Comparison of ENCODE assay signal across 18 cellular contexts in the genomic region with DNA sequence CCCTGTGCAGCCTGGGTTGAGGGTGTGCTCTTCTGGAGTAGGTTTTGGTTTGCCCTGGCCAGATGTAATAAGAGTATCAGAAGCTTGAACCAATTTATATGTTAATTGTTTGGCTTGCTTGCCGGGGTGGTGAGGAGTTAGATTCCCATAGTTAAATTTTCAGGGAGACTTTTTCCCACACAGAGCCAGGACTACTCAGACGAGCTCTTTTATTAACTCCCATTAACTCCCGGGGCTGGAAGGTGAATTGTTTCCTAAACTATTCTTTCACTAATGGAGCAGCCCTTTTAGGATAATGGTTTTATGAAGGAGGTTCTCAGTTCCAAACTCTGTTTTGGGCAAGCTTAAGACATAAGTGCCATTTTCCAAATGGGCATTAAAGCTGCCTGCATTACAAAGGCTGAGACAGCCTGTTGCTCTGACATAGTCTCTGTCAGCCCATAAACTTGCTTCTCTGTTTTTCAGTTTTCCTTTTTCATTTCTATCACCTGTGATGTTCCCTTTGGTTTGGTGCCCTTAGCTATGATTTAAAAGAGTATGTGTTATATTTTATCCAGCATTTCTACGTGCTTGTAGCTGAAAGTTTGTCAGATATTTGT.
"Had no signal": no experiment of that assay in that cellular context is flagged by ENCODE, and none has a peak within 500 bp of the region (broad histone marks: within the 10 kb centered on the region; RNA-seq: fewer than 3 reads in every experiment).

No MANE protein-coding gene starts in this region.

- H3K27me3 ChIP-seq: ascending aorta, breast epithelium, upper lobe of left lung had no signal

- DNase-seq: activated CD4-positive, alpha-beta T cell treated with anti-CD3 and anti-CD28 coated beads, Interleukin-2, amount 50 U/mL, for 48 hours; activated gamma-delta T cell; cerebellar nuclear complex; cortex of kidney; left colon; lower lobe of right lung; natural killer cell; sigmoid colon; spleen; stimulated activated CD4-positive, alpha-beta T cell treated with anti-CD3 and anti-CD28 coated beads, Interleukin-4, amount 100 ng/mL, for 4 hours; stimulated activated naive B cell treated with anti-CD40 and anti-IgM and Interleukin-4, amounts not matched to agents 10 μg/mL and 1 μg/mL and 100 μg/mL, for 72 hours; T-helper 2 cell; upper lobe of left lung had no signal

- H3K27ac ChIP-seq: ascending aorta, breast epithelium, lower lobe of right lung, parathyroid adenoma, sigmoid colon, spleen, thoracic aorta, upper lobe of left lung, VCaP had no signal

- H3K9ac ChIP-seq: parathyroid adenoma had no signal

- H3K36me3 ChIP-seq: ascending aorta, breast epithelium, lower lobe of right lung, sigmoid colon, spleen, thoracic aorta, upper lobe of left lung had no signal

- H3K79me2 ChIP-seq: parathyroid adenoma had no signal

- H3K4me3 ChIP-seq: ascending aorta, breast epithelium, lower lobe of right lung, sigmoid colon, spleen, thoracic aorta, upper lobe of left lung had no signal

- H2AFZ ChIP-seq: parathyroid adenoma had no signal

- ATAC-seq: left colon; lower lobe of right lung; natural killer cell; stimulated activated naive B cell treated with anti-CD40 and anti-IgM and Interleukin-4, amounts not matched to agents 10 μg/mL and 1 μg/mL and 100 μg/mL, for 72 hours had no signal

- H3K4me1 ChIP-seq: ascending aorta, breast epithelium, lower lobe of right lung, parathyroid adenoma, spleen, upper lobe of left lung had no signal

- H3K9me3 ChIP-seq: ascending aorta, breast epithelium, lower lobe of right lung, sigmoid colon, spleen, thoracic aorta, upper lobe of left lung had no signal
